ENCODE assay signal across 19 cellular contexts in genomic region chr2:145119225-145119624, GRCh38.
DNase-seq lines count a peak whose midpoint lies in the region; ATAC-seq and TF ChIP-seq lines count a peak whose summit lies in the region.
"Had no signal": no experiment of that assay in that cellular context is flagged by ENCODE, and none has a peak within 500 bp of the region (broad histone marks: within the 10 kb centered on the region; RNA-seq: fewer than 3 reads in every experiment).

No MANE protein-coding gene starts in this region.

- H3K27ac ChIP-seq in ascending aorta = no peak overlapping the region
- H3K27ac ChIP-seq: coronary artery, esophagus muscularis mucosa, SJSA1 had no signal

- H3K4me3 Mint-ChIP-seq in activated T-cell treated with anti-CD3 and anti-CD28 coated beads, Interleukin-2, amount 50 U/mL, for 24 hours = no peak overlapping the region
- H3K4me3 Mint-ChIP-seq: activated CD8-positive, alpha-beta T cell treated with anti-CD3 and anti-CD28 coated beads for 36 hours; H9 had no signal

- intact Hi-C loops in ascending aorta (cut with DNase I) = no loop called here

- H3K27ac Mint-ChIP-seq in activated T-cell treated with anti-CD3 and anti-CD28 coated beads, Interleukin-2, amount 50 U/mL, for 24 hours = no peak overlapping the region
- H3K27ac Mint-ChIP-seq: activated CD8-positive, alpha-beta T cell treated with anti-CD3 and anti-CD28 coated beads for 36 hours; H9 had no signal

- ATAC-seq in GM18505 (IDR thresholded peaks at IDR 0.05; ENCODE audit: unreplicated experiment) (peak; percentile 84), GM21390 (IDR thresholded peaks at IDR 0.05; ENCODE audit: unreplicated experiment) (peak; percentile 59), HG02981 (IDR thresholded peaks at IDR 0.05; ENCODE audit: unreplicated experiment) (peak; percentile 88)
- ATAC-seq: activated CD8-positive, alpha-beta T cell treated with anti-CD3 and anti-CD28 coated beads for 36 hours; left lobe of liver had no signal

- no peaks in the 10 kb centered on the region for H3K9me3 ChIP-seq in ascending aorta
- H3K9me3 ChIP-seq: esophagus muscularis mucosa, SJSA1 had no signal

- no peaks in the 10 kb centered on the region for H3K36me3 Mint-ChIP-seq in activated T-cell treated with anti-CD3 and anti-CD28 coated beads, Interleukin-2, amount 50 U/mL, for 24 hours (ENCODE audit: low read depth)

- peaks cover 0 to 4% of the 10 kb centered on the region in 2 donors for H3K4me1 ChIP-seq in ascending aorta
- H3K4me1 ChIP-seq: esophagus muscularis mucosa had no signal

- H3K36me3 ChIP-seq in ascending aorta = no peaks in the 10 kb centered on the region
- H3K36me3 ChIP-seq: esophagus muscularis mucosa, SJSA1 had no signal

- H3K9me3 Mint-ChIP-seq in activated T-cell treated with anti-CD3 and anti-CD28 coated beads, Interleukin-2, amount 50 U/mL, for 24 hours = no peaks in the 10 kb centered on the region
- H3K9me3 Mint-ChIP-seq: activated CD8-positive, alpha-beta T cell treated with anti-CD3 and anti-CD28 coated beads for 36 hours; H9 had no signal

- H3K4me3 ChIP-seq in ascending aorta = no peak overlapping the region
- H3K4me3 ChIP-seq: coronary artery, esophagus muscularis mucosa, SJSA1, smooth muscle cell had no signal

- H3K27me3 ChIP-seq in ascending aorta = no peaks in the 10 kb centered on the region
- H3K27me3 ChIP-seq: esophagus muscularis mucosa, SJSA1 had no signal

- H3K27me3 Mint-ChIP-seq in activated T-cell treated with anti-CD3 and anti-CD28 coated beads, Interleukin-2, amount 50 U/mL, for 24 hours = no peaks in the 10 kb centered on the region
- H3K27me3 Mint-ChIP-seq: activated CD8-positive, alpha-beta T cell treated with anti-CD3 and anti-CD28 coated beads for 36 hours had no signal

- no peak for TF ChIP-seq CTCF in ascending aorta (IDR thresholded peaks at IDR 0.05)

- H3K4me1 Mint-ChIP-seq in activated T-cell treated with anti-CD3 and anti-CD28 coated beads, Interleukin-2, amount 50 U/mL, for 24 hours (ENCODE audit: low read depth) = no peaks in the 10 kb centered on the region

- DNase-seq in MV-4-11 (lab: John Stamatoyannopoulos, UW) (peak; percentile 37), NCI-H1092 treated with DMSO at 0.1 percent for 48 hours (lab: John Stamatoyannopoulos, UW) (no peak), ascending aorta (ENCODE audit: low spot score in 2 of 2) (no peak)
- DNase-seq in activated T-cell treated with anti-CD3 and anti-CD28 coated beads, Interleukin-2, amount 50 U/mL, for 24 hours = no peak
- no peak for DNase-seq in stimulated activated CD4-positive, alpha-beta T cell treated with anti-CD3 and anti-CD28 coated beads, Interleukin-4, amount 100 ng/mL, for 4 hours
- DNase-seq: activated CD8-positive, alpha-beta T cell treated with anti-CD3 and anti-CD28 coated beads for 36 hours; activated effector memory CD4-positive, alpha-beta T cell treated with Interleukin-2 at 50 U/mL for 16 hours; H9; KG1; NCI-H1417 treated with DMSO at 0.1 percent for 48 hours; NCI-H446 treated with DMSO at 0.1 percent for 48 hours had no signal

- no peak for TF ChIP-seq POLR2A in GM18505 (IDR thresholded peaks at IDR 0.05; ENCODE audit: borderline replicate concordance, extremely low read depth, insufficient read depth, insufficient read length)
